ENCODE assay signal across 8 cellular contexts in the genomic region with DNA sequence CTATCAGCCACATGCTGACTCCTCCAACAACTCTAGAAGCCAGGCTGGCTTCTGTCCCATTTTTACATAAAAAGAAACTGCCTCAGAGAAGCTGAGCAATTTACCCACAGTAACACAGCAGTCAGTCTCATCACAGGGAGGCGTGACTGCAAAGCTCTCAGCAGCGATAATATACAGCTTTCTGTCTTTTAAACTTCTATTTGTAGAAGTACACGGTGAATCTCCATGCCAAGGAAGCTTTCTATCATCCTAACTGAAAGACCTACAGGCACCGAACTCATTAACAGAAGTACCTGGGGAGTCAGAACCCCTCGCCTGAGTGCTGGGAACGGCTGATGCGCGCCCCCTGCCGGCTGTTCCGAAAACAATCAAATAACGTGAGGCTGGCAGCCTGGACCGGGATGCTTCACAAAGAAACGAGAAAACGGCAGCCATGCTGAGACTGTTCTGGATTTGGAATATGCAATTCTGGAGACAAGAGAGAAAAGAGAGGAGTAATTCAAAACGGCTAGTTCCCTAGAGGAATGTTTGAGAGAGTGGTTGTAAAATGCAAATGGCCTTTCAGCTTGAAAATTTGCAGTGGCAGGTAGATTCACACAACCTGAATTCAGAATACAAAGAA. TPM values are rescaled to one million over a fixed set of nuclear protein-coding genes. Genes with fewer than 3 reads are reported as not detected.
A peak's percentile ranks its signal among the peaks of the same experiment; 100 is the strongest.
DNase-seq lines count a peak whose midpoint lies in the region; ATAC-seq lines count a peak whose summit lies in the region.

No MANE protein-coding gene starts in this region.

- intact Hi-C loops in left colon (cut with DNase I, micrococcal nuclease): no loop called here

- ATAC-seq in left colon (peak; percentile 48), HG03175 (IDR thresholded peaks at IDR 0.05; ENCODE audit: unreplicated experiment) (no peak)

- H3K27ac ChIP-seq in caudate nucleus (ENCODE audit: low read depth, low read length): peak overlapping the region; percentile 93

- DNase-seq in AML-193 (lab: John Stamatoyannopoulos, UW) (peak; percentile 65 to 66), HCEC 1CT (peak; percentile 45), NCI-H460 (ENCODE audit: extremely low read depth, low read depth) (peak; percentile 79), caudate nucleus (lab: John Stamatoyannopoulos, UW) (peak in 57 of 61 donors; percentile 30 to 92 (median 76)), left colon (peak; percentile 73 to 86)
- peak; percentile 74 for DNase-seq in activated CD4-positive, alpha-beta T cell treated with anti-CD3 and anti-CD28 coated beads for 1 hour
- DNase-seq in stimulated activated CD4-positive, alpha-beta T cell treated with anti-CD3 and anti-CD28 coated beads, Interleukin-4, amount 100 ng/mL, for 48 hours (ENCODE audit: low read depth in 2 of 2): peak; percentile 67 to 80

RNA-seq across cellular contexts. Expression of a gene that starts 43.5 kb away (rescaled TPM):
- total RNA-seq in NCI-H460 (2014; rRNA removed; shearing (Covaris generic)): 24.2 and 39.2 TPM in 2 replicates
- 34.2 and 43.3 TPM in 2 replicates for polyA plus RNA-seq in NCI-H460 (2014; cell fraction: nucleus; rRNA removed)
- 10 to 100 TPM; 91.1 to 95.7 TPM for total RNA-seq in left colon
